ENCODE assay signal across 9 cellular contexts in the genomic region with DNA sequence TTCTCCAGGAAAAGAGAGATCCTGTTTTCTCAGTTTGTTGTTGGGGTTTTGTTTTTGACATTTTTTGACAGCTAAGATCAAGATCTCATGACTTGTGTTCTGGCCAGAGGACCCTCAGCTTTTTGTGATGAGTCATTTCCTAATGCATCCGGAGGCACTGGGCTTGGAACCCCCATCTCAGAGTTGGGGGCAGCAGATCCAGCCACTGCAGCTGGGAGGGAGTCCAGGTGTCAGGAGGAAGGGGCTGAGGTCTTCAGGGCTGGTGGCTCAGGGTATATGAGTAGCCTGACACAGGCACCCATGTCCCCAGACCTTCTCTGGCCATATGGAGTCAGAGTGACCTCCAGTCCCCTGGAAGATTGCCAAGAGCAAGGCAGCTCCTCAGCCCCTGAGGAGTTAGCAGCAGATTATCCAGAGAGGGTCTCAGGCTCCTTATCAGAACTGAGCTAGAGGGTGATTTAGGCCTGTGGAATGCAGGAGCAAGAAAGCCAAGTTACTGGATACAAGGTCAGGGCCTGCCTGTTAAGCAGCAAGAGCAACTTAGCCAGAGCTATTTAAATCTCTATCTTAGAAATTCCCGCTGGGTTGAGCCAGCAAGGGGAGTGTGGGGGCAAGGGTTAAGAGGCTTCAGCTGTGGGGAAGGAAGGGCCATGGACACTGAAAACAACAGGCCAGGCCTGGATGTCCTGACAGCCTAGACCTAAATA.
DNase-seq lines count a peak whose midpoint lies in the region; ATAC-seq and TF ChIP-seq lines count a peak whose summit lies in the region.
"Had no signal": no experiment of that assay in that cellular context is flagged by ENCODE, and none has a peak within 500 bp of the region (broad histone marks: within the 10 kb centered on the region; RNA-seq: fewer than 3 reads in every experiment).

No MANE protein-coding gene starts in this region.

- H3K36me3 Mint-ChIP-seq in HFFc6 (ENCODE audit: low read depth): peaks cover 6% of the 10 kb centered on the region; the same call in 1 of the 2 replicates
- H3K36me3 Mint-ChIP-seq in brain: peaks cover 9% of the 10 kb centered on the region
- H3K36me3 Mint-ChIP-seq: naive thymus-derived CD8-positive, alpha-beta T cell had no signal

- H3K9me3 Mint-ChIP-seq in HFFc6 (no peaks in the 10 kb centered on the region), brain (no peaks in the 10 kb centered on the region)
- H3K9me3 Mint-ChIP-seq: naive thymus-derived CD8-positive, alpha-beta T cell had no signal

- H3K27ac Mint-ChIP-seq in HFFc6 (peak overlapping the region; percentile 58), brain (peak overlapping the region in 4 of 5 experiments; percentile 51 to 90 (median 72))
- H3K27ac Mint-ChIP-seq: naive thymus-derived CD8-positive, alpha-beta T cell had no signal

- TF ChIP-seq CTCF in HFFc6 (IDR thresholded peaks at IDR 0.05) (no peak), brain (conservative IDR thresholded peaks at IDR 0.05) (no peak)

- H3K4me1 Mint-ChIP-seq in HFFc6 (ENCODE audit: low read depth) (peaks cover 60% of the 10 kb centered on the region), brain (peaks cover 40% of the 10 kb centered on the region)
- H3K4me1 Mint-ChIP-seq: naive thymus-derived CD8-positive, alpha-beta T cell had no signal

- H3K4me3 Mint-ChIP-seq in HFFc6: peak overlapping the region; percentile 4
- H3K4me3 Mint-ChIP-seq in brain: peak overlapping the region in 1 of 5 experiments; percentile 23
- H3K4me3 Mint-ChIP-seq: naive thymus-derived CD8-positive, alpha-beta T cell had no signal

- H3K27me3 Mint-ChIP-seq in HFFc6 (ENCODE audit: insufficient read depth): no peaks in the 10 kb centered on the region; the same call in 1 of the 2 replicates
- H3K27me3 Mint-ChIP-seq in brain: peaks cover 2% of the 10 kb centered on the region
- H3K27me3 Mint-ChIP-seq: naive thymus-derived CD8-positive, alpha-beta T cell had no signal

- ATAC-seq in GM21367 (IDR thresholded peaks at IDR 0.05; ENCODE audit: unreplicated experiment): no peak
- ATAC-seq: naive thymus-derived CD8-positive, alpha-beta T cell had no signal

- DNase-seq in HFFc6: peak; percentile 51
- peak; percentile 42 for DNase-seq in iPS DF 19.7 (ENCODE audit: low read depth, low spot score)
- DNase-seq in smooth muscle cell of the brain vasculature (ENCODE audit: low read depth, low spot score): peak; percentile 35
- no peak for DNase-seq in MV-4-11 (lab: John Stamatoyannopoulos, UW)
- DNase-seq in inferior parietal cortex (ENCODE audit: extremely low spot score): no peak
- no peak for DNase-seq in GM19240 (ENCODE audit: insufficient read length, low spot score)
- DNase-seq: naive thymus-derived CD8-positive, alpha-beta T cell had no signal

Comparison
In these comparisons a context has a peak if more than half of its experiments do, and no peak if none do; other contexts are left out.
1. DNase-seq: peak in HFFc6 (single experiment), iPS DF 19.7 (single experiment) and smooth muscle cell of the brain vasculature (single experiment); none in MV-4-11 (single experiment), inferior parietal cortex (single experiment) and GM19240 (single experiment).